ENCODE assay signal across 20 cellular contexts in genomic region chr2:70905443-70905842, GRCh38. TPM values are rescaled to one million over a fixed set of nuclear protein-coding genes. Genes with fewer than 3 reads are reported as not detected.
DNase-seq lines count a peak whose midpoint lies in the region; ATAC-seq, FAIRE-seq and TF ChIP-seq lines count a peak whose summit lies in the region.
"Had no signal": no experiment of that assay in that cellular context is flagged by ENCODE, and none has a peak within 500 bp of the region (broad histone marks: within the 10 kb centered on the region; RNA-seq: fewer than 3 reads in every experiment).

No MANE protein-coding gene starts in this region.

- H3K4me1 ChIP-seq in H1 (replicated peaks in 1 of 4; ENCODE audit: control insufficient read depth in 3 of 4, insufficient read depth in 4 of 4, low read length in 3 of 4) (peaks cover 0 to 22% (median 18%) of the 10 kb centered on the region in 4 experiments; a peak in 6 of 7 replicates), mesendoderm (ENCODE audit: control insufficient read depth, low read depth, low read length) (no peaks in the 10 kb centered on the region)

- ATAC-seq in activated CD8-positive, alpha-beta memory T cell treated with anti-CD3 and anti-CD28 coated beads, Interleukin-2, amount 10 ng/mL, durations not matched to agents 7 days and 5 days = no peak
- no peak for ATAC-seq in GM21390 (IDR thresholded peaks at IDR 0.05; ENCODE audit: unreplicated experiment)
- no peak for ATAC-seq in GM18498 (IDR thresholded peaks at IDR 0.05; ENCODE audit: unreplicated experiment)

- H3K18ac ChIP-seq in H1 (ENCODE audit: extremely low read depth, low read length) (no peak overlapping the region), mesendoderm (ENCODE audit: low read length) (no peak overlapping the region)

- H3K14ac ChIP-seq in H1 (ENCODE audit: insufficient read length) = no peak overlapping the region

- H3K79me1 ChIP-seq in H1 (ENCODE audit: low read depth, low read length) (no peaks in the 10 kb centered on the region), mesendoderm (ENCODE audit: low read length) (no peaks in the 10 kb centered on the region)

- CTCF ChIA-PET in activated CD8-positive, alpha-beta memory T cell treated with anti-CD3 and anti-CD28 coated beads, Interleukin-2, amount 10 ng/mL, durations not matched to agents 7 days and 5 days (lab: Charles Lee) = no interaction called here
- CTCF ChIA-PET in H1 (lab: Charles Lee; ENCODE audit: partially characterized antibody) = interaction anchor here (1.5 to 3.3 kb wide), 4 partner anchors 9 to 43 kb away, joined by 3 to 12 read pairs (median 7); no protein-coding TSS in a partner anchor

- no peak overlapping the region for H4K91ac ChIP-seq in H1 (replicated peaks; ENCODE audit: insufficient read length, low read length)

- FAIRE-seq in H1 (lab: Jason Lieb, UNC) = no peak
- FAIRE-seq: D721Med, RCC 7860 had no signal

- H3K4ac ChIP-seq in H1 (replicated peaks; ENCODE audit: insufficient read length, low read depth, low read length) = no peak overlapping the region
- H3K4ac ChIP-seq in mesendoderm (ENCODE audit: low read depth, low read length) = no peak overlapping the region

- TF ChIP-seq RAD21 in H1 (IDR thresholded peaks at IDR 0.05 in 1 of 2, conservative IDR thresholded peaks at IDR 0.05 in 1 of 2; ENCODE audit: low read depth in 2 of 2, low read length in 2 of 2) = no peak

- 27% methylated on average over 7 of the region's 9 CpGs; no CpG with 5 or more reads in 1 of the 2 experiments for WGBS in H1 (ENCODE audit: extremely low coverage in 1 of 2, insufficient coverage in 1 of 2, insufficient read length in 1 of 2, insufficient replicate concordance in 2 of 2, low coverage in 1 of 2, low lambda C conversion rate in 2 of 2, missing lambda C conversion rate in 1 of 2), 2 experiments
- WGBS in mesendoderm (ENCODE audit: extremely low coverage, insufficient coverage, low lambda C conversion rate) = no CpG with 5 or more reads among the region's 9 CpGs

- H3K4me2 ChIP-seq in H1 (ENCODE audit: insufficient read depth in 1 of 2, low read depth in 2 of 2, low read length in 2 of 2) (no peak overlapping the region; a peak in 1 of 4 replicates), mesendoderm (ENCODE audit: low read length) (no peak overlapping the region)

- H3K9me3 ChIP-seq in H1 (ENCODE audit: insufficient read depth in 2 of 2, low read depth in 1 of 2, low read length in 1 of 2) = no peaks in the 10 kb centered on the region

- peaks cover 83 to 94% (median 88%) of the 10 kb centered on the region in 4 experiments for H3K27me3 ChIP-seq in H1 (replicated peaks in 1 of 4; ENCODE audit: control insufficient read depth in 3 of 4, extremely low read depth in 1 of 4, insufficient read depth in 3 of 4, low read length in 3 of 4)
- H3K27me3 ChIP-seq in mesendoderm (ENCODE audit: insufficient read depth, low read length, poor library complexity) = peaks cover 64% of the 10 kb centered on the region

- H3K9me3 Mint-ChIP-seq in activated CD8-positive, alpha-beta memory T cell treated with anti-CD3 and anti-CD28 coated beads, Interleukin-2, amount 10 ng/mL, durations not matched to agents 7 days and 5 days (ENCODE audit: low read depth) = no peaks in the 10 kb centered on the region

- H2AK5ac ChIP-seq in H1 (ENCODE audit: low read depth, low read length) (no peak overlapping the region; the same call in 1 of the 2 replicates), mesendoderm (ENCODE audit: low read length) (no peak overlapping the region)

- no peak overlapping the region for H2BK12ac ChIP-seq in H1 (ENCODE audit: low read depth, low read length)

- no peak for TF ChIP-seq POLR2A in H1 (IDR thresholded peaks at IDR 0.05; ENCODE audit: control extremely low read depth in 1 of 2, low read depth in 2 of 2, low read length in 2 of 2)

- peaks cover 24 to 32% of the 10 kb centered on the region in 2 experiments for H4K20me1 ChIP-seq in H1 (replicated peaks in 1 of 2; ENCODE audit: control insufficient read depth in 1 of 2, insufficient read depth in 2 of 2, low read length in 2 of 2)

- H3K79me2 ChIP-seq in H1 (ENCODE audit: control insufficient read depth in 1 of 2, insufficient read depth in 2 of 2, low read length in 2 of 2) (no peaks in the 10 kb centered on the region), mesendoderm (ENCODE audit: control insufficient read depth, insufficient read depth, low read length) (no peaks in the 10 kb centered on the region)

- H2AFZ ChIP-seq in H1 (ENCODE audit: low read length) = no peak overlapping the region

- no peak overlapping the region for H3K27ac ChIP-seq in H1 (ENCODE audit: low read depth, low read length)
- no peak overlapping the region for H3K27ac ChIP-seq in mesendoderm (ENCODE audit: low read depth, low read length)
- H3K27ac ChIP-seq: SK-N-MC had no signal

- 0 out of 2 replicates have a peak overlapping the region, but pooled peaks have one; percentile 40 for H2BK15ac ChIP-seq in H1 (ENCODE audit: low read length)
- H2BK15ac ChIP-seq in mesendoderm (replicated peaks; ENCODE audit: low read depth) = no peak overlapping the region

- TF ChIP-seq EP300 in H1 (IDR thresholded peaks at IDR 0.05; ENCODE audit: borderline replicate concordance in 1 of 2, low read depth in 2 of 2, low read length in 2 of 2) = no peak

- peaks cover 14% of the 10 kb centered on the region; the same call in 1 of the 2 replicates for H3K23me2 ChIP-seq in H1 (ENCODE audit: low read depth, low read length)

- peaks cover 14% of the 10 kb centered on the region for H3K4me1 Mint-ChIP-seq in activated CD8-positive, alpha-beta memory T cell treated with anti-CD3 and anti-CD28 coated beads, Interleukin-2, amount 10 ng/mL, durations not matched to agents 7 days and 5 days

- H3K9ac ChIP-seq in H1 (replicated peaks in 1 of 4; ENCODE audit: extremely low read depth in 1 of 4, low read depth in 3 of 4, low read length in 3 of 4) (no peak overlapping the region), mesendoderm (ENCODE audit: low read length) (no peak overlapping the region)

- H2BK20ac ChIP-seq in H1 (ENCODE audit: low read length) = no peak overlapping the region; the same call in 1 of the 2 replicates

- no peak overlapping the region for H2BK5ac ChIP-seq in H1 (ENCODE audit: low read depth, low read length)
- no peak overlapping the region for H2BK5ac ChIP-seq in mesendoderm (ENCODE audit: low read length)

- no peak overlapping the region for H3K27ac Mint-ChIP-seq in activated CD8-positive, alpha-beta memory T cell treated with anti-CD3 and anti-CD28 coated beads, Interleukin-2, amount 10 ng/mL, durations not matched to agents 7 days and 5 days
- H3K27ac Mint-ChIP-seq: CD4-positive, CD25-positive, alpha-beta regulatory T cell; H9 had no signal

- H3K4me3 Mint-ChIP-seq in activated CD8-positive, alpha-beta memory T cell treated with anti-CD3 and anti-CD28 coated beads, Interleukin-2, amount 10 ng/mL, durations not matched to agents 7 days and 5 days = no peak overlapping the region

- no peaks in the 10 kb centered on the region for H3K36me3 Mint-ChIP-seq in activated CD8-positive, alpha-beta memory T cell treated with anti-CD3 and anti-CD28 coated beads, Interleukin-2, amount 10 ng/mL, durations not matched to agents 7 days and 5 days
- H3K36me3 Mint-ChIP-seq: CD4-positive, CD25-positive, alpha-beta regulatory T cell had no signal

- no peak overlapping the region for H4K5ac ChIP-seq in H1 (ENCODE audit: insufficient read length, low read depth, low read length)
- H4K5ac ChIP-seq in mesendoderm (ENCODE audit: low read length) = no peak overlapping the region

- no peak overlapping the region for H3K56ac ChIP-seq in H1 (replicated peaks; ENCODE audit: insufficient read length, low read depth, low read length)
- H3K56ac ChIP-seq in mesendoderm (ENCODE audit: low read length) = no peak overlapping the region

- no peak overlapping the region for H4K8ac ChIP-seq in H1 (ENCODE audit: extremely low read depth, insufficient read depth, low read length)
- no peak overlapping the region for H4K8ac ChIP-seq in mesendoderm (ENCODE audit: low read depth, low read length)

- peaks cover 84% of the 10 kb centered on the region for H3K27me3 Mint-ChIP-seq in activated CD8-positive, alpha-beta memory T cell treated with anti-CD3 and anti-CD28 coated beads, Interleukin-2, amount 10 ng/mL, durations not matched to agents 7 days and 5 days

- H3K4me3 ChIP-seq in H1 (ENCODE audit: extremely low read depth in 1 of 4, insufficient read depth in 2 of 4, low read depth in 3 of 4, low read length in 4 of 4) (no peak overlapping the region), mesendoderm (ENCODE audit: low read length) (no peak overlapping the region)
- H3K4me3 ChIP-seq: SK-N-MC had no signal

- H3K23ac ChIP-seq in H1 (ENCODE audit: insufficient read length) (no peak overlapping the region), mesendoderm (ENCODE audit: low read length) (peak overlapping the region; percentile 66)

- POLR2A ChIA-PET in H1 (lab: Charles Lee; ENCODE audit: partially characterized antibody) = interaction anchor here (1.3 to 1.5 kb wide), 2 partner anchors 9 to 13 kb away, joined by 3 to 4 read pairs; no protein-coding TSS in a partner anchor

- no peak for TF ChIP-seq CTCF in H1 (IDR thresholded peaks at IDR 0.05; ENCODE audit: control extremely low read depth in 1 of 3, insufficient read depth in 1 of 3, low read depth in 1 of 3, low read length in 3 of 3)

- H2BK120ac ChIP-seq in H1 (replicated peaks; ENCODE audit: low read depth, low read length) (no peak overlapping the region), mesendoderm (ENCODE audit: low read depth, low read length) (no peak overlapping the region)

- H3K36me3 ChIP-seq in H1 (ENCODE audit: control insufficient read depth in 2 of 4, insufficient read depth in 4 of 4, low read length in 3 of 4) (no peaks in the 10 kb centered on the region), mesendoderm (ENCODE audit: control insufficient read depth, insufficient read depth, low read length) (no peaks in the 10 kb centered on the region)

- DNase-seq in activated CD8-positive, alpha-beta memory T cell treated with anti-CD3 and anti-CD28 coated beads, Interleukin-2, amount 50 U/mL, for 48 hours = peak; percentile 41
- no peak for DNase-seq in activated CD8-positive, alpha-beta memory T cell treated with anti-CD3 and anti-CD28 coated beads, Interleukin-2, amount 10 ng/mL, durations not matched to agents 7 days and 5 days
- DNase-seq in H1 (ENCODE audit: low read depth in 1 of 2, low spot score in 2 of 2) (peak in 1 of 2 experiments; percentile 50), mesendoderm (no peak), glomerular visceral epithelial cell (ENCODE audit: extremely low spot score) (no peak)
- DNase-seq: CD4-positive, CD25-positive, alpha-beta regulatory T cell; Karpas-422; NCI-H1105; NCI-H146; NCI-H1930; NCI-H446; NCI-H524 treated with DMSO at 0.1 percent for 48 hours; NCI-H774; SIG-M5 had no signal

RNA-seq across cellular contexts. Expression of gene VAX2, which starts 5.1 kb away (rescaled TPM):
- total RNA-seq in activated CD8-positive, alpha-beta memory T cell treated with anti-CD3 and anti-CD28 coated beads, Interleukin-2, amount 10 ng/mL, durations not matched to agents 7 days and 5 days = not detected
- total RNA-seq in H1 (2021; fragmentation: NEBNext Ultra II Directional; extraction: Animal tissue kit (Norgen Biotek cat#: 25700)) = not detected in 2 replicates
- polyA plus RNA-seq in H1 (2011; rRNA removed) = not detected in 2 replicates
- 0.04 TPM for polyA plus RNA-seq in H1 (2011; cell fraction: cytosol; rRNA removed)
- 0.14 TPM for polyA plus RNA-seq in H1 (2011; cell fraction: nucleus; rRNA removed)
- not detected in 4 replicates for polyA plus RNA-seq in H1 (2012, experiment 1 of 2)
- polyA plus RNA-seq in H1 (2012, experiment 2 of 2) = not detected
- polyA plus RNA-seq in H1 (2013, experiment 1 of 2) = not detected
- not detected for polyA plus RNA-seq in H1 (2013, experiment 2 of 2)
- not detected in 2 replicates for polyA minus RNA-seq in H1 (2011; rRNA and poly(A)+ RNA removed)
- polyA minus RNA-seq in H1 (2011; cell fraction: cytosol; rRNA and poly(A)+ RNA removed) = not detected
- polyA minus RNA-seq in H1 (2011; cell fraction: nucleus; rRNA and poly(A)+ RNA removed) = not detected
- 0.04 TPM for polyA plus RNA-seq in mesendoderm (2013, experiment 1 of 2)
- polyA plus RNA-seq in mesendoderm (2013, experiment 2 of 2) = 0.03 TPM
- total RNA-seq: CD4-positive, CD25-positive, alpha-beta regulatory T cell; H9 had no signal
- polyA plus RNA-seq: CD4-positive, CD25-positive, alpha-beta regulatory T cell had no signal

RNA-seq across cellular contexts. Expression of gene ATP6V1B1, which starts 30.3 kb away (rescaled TPM):
- total RNA-seq in activated CD8-positive, alpha-beta memory T cell treated with anti-CD3 and anti-CD28 coated beads, Interleukin-2, amount 10 ng/mL, durations not matched to agents 7 days and 5 days = not detected
- not detected in 2 replicates for total RNA-seq in H1 (2021; fragmentation: NEBNext Ultra II Directional; extraction: Animal tissue kit (Norgen Biotek cat#: 25700))
- 0.17 TPM in 1 of 2 replicates, not detected in the other for polyA plus RNA-seq in H1 (2011; rRNA removed)
- polyA plus RNA-seq in H1 (2011; cell fraction: cytosol; rRNA removed) = not detected
- polyA plus RNA-seq in H1 (2011; cell fraction: nucleus; rRNA removed) = 0.31 TPM
- polyA plus RNA-seq in H1 (2012, experiment 1 of 2) = 0.18 to 0.19 TPM in 2 of 4 replicates, not detected in the others
- polyA plus RNA-seq in H1 (2012, experiment 2 of 2) = not detected
- 0.04 TPM for polyA plus RNA-seq in H1 (2013, experiment 1 of 2)
- polyA plus RNA-seq in H1 (2013, experiment 2 of 2) = not detected
- not detected in 2 replicates for polyA minus RNA-seq in H1 (2011; rRNA and poly(A)+ RNA removed)
- polyA minus RNA-seq in H1 (2011; cell fraction: cytosol; rRNA and poly(A)+ RNA removed) = not detected
- polyA minus RNA-seq in H1 (2011; cell fraction: nucleus; rRNA and poly(A)+ RNA removed) = not detected
- not detected for polyA plus RNA-seq in mesendoderm (2013, experiment 1 of 2)
- not detected for polyA plus RNA-seq in mesendoderm (2013, experiment 2 of 2)
- total RNA-seq: CD4-positive, CD25-positive, alpha-beta regulatory T cell; H9 had no signal
- polyA plus RNA-seq: CD4-positive, CD25-positive, alpha-beta regulatory T cell had no signal
